In genomic region chr1:218658294-218658693, GRCh38 we compare ENCODE assay signal across 26 cellular contexts.
DNase-seq lines count a peak whose midpoint lies in the region; ATAC-seq and TF ChIP-seq lines count a peak whose summit lies in the region.
"Had no signal": no experiment of that assay in that cellular context is flagged by ENCODE, and none has a peak within 500 bp of the region (broad histone marks: within the 10 kb centered on the region; RNA-seq: fewer than 3 reads in every experiment).

No MANE protein-coding gene starts in this region.

- POLR2A ChIA-PET in AG04450 (lab: Yijun Ruan, JAX), result interaction anchor here (0.5 kb wide), 1 partner anchor 281 kb away, joined by 3 read pairs; no protein-coding TSS in a partner anchor
- POLR2A ChIA-PET in PC-3 (lab: Charles Lee; ENCODE audit: unreplicated experiment), result no interaction called here
- POLR2A ChIA-PET in OCI-LY7 (lab: Charles Lee), result no interaction called here

- BruUV-seq in PC-3 (replicated peaks; lab: Mats Ljungman, UMichigan), result no TSS peak
- BruUV-seq in OCI-LY7 (replicated peaks; lab: Mats Ljungman, UMichigan), result no TSS peak

- H3K27me3 ChIP-seq in AG04450 (ENCODE audit: control insufficient read depth, insufficient read depth, low read length) (no peaks in the 10 kb centered on the region), PC-3 (ENCODE audit: low read length) (no peaks in the 10 kb centered on the region)
- H3K27me3 ChIP-seq: SJCRH30, suprapubic skin, uterus had no signal

- H3K9me3 ChIP-seq in AG04450 (ENCODE audit: control insufficient read depth, insufficient read depth, low read length) (no peaks in the 10 kb centered on the region), PC-3 (ENCODE audit: low read length) (no peaks in the 10 kb centered on the region), mesodermal cell (ENCODE audit: control insufficient read depth, low read length) (no peaks in the 10 kb centered on the region), OCI-LY7 (ENCODE audit: low read length) (no peaks in the 10 kb centered on the region)
- H3K9me3 ChIP-seq: left ventricle myocardium inferior, SJCRH30, suprapubic skin, uterus had no signal

- H3K9me2 ChIP-seq in PC-3 (replicated peaks; ENCODE audit: low read length), result 0 out of 2 replicates have a peak, but pooled peaks cover 4% of the 10 kb centered on the region
- no peaks in the 10 kb centered on the region for H3K9me2 ChIP-seq in OCI-LY7 (ENCODE audit: insufficient read depth, low read length)

- H3F3A ChIP-seq in PC-3 (ENCODE audit: low read length, unreplicated experiment), result no peaks in the 10 kb centered on the region

- H4K20me1 ChIP-seq in PC-3 (ENCODE audit: low read length) (no peaks in the 10 kb centered on the region), OCI-LY7 (ENCODE audit: insufficient read depth, low read length) (no peaks in the 10 kb centered on the region)

- 0 out of 2 replicates have a peak, but pooled peaks have one; percentile 28 for TF ChIP-seq CTCF in AG04450 (IDR thresholded peaks at IDR 0.05; ENCODE audit: low read depth, low read length)
- TF ChIP-seq CTCF in PC-3 (conservative IDR thresholded peaks at IDR 0.05; ENCODE audit: low read depth, low read length), result peak; percentile 33; the same call in 1 of the 2 replicates
- TF ChIP-seq CTCF in choroid plexus epithelial cell (conservative IDR thresholded peaks at IDR 0.05; ENCODE audit: low read depth, low read length), result no peak
- TF ChIP-seq CTCF in OCI-LY7 (conservative IDR thresholded peaks at IDR 0.05; ENCODE audit: low read length), result no peak

- DNase-seq in AG04450 (ENCODE audit: low read depth, low spot score), result no peak
- peak; percentile 59 for DNase-seq in PC-3
- DNase-seq in choroid plexus epithelial cell (ENCODE audit: low read depth), result peak; percentile 51
- no peak for DNase-seq in activated CD4-positive, alpha-beta T cell treated with anti-CD3 and anti-CD28 coated beads for 1 hour
- DNase-seq in OCI-LY7 (ENCODE audit: low spot score), result no peak
- no peak for DNase-seq in COR-L47 (lab: John Stamatoyannopoulos, UW)
- DNase-seq in sciatic nerve (ENCODE audit: low spot score), result no peak
- DNase-seq: activated CD4-positive, alpha-beta T cell treated with anti-CD3 and anti-CD28 coated beads, Interleukin-2, amount 10 ng/mL, durations not matched to agents 7 days and 5 days; CD4-positive, alpha-beta T cell; endodermal cell; left ventricle myocardium inferior; NCI-H1092 treated with DMSO at 0.1 percent for 48 hours; NCI-H1930; NCI-H345; nephron progenitor cell; posterior cingulate gyrus; stimulated activated CD4-positive, alpha-beta T cell treated with anti-CD3 and anti-CD28 coated beads, Interleukin-1b, Interleukin-23, amount 100 ng/mL, for 48 hours; uterus had no signal

- no peak overlapping the region for H3K4me3 ChIP-seq in AG04450 (ENCODE audit: low read depth, low read length)
- no peak overlapping the region for H3K4me3 ChIP-seq in PC-3 (ENCODE audit: low read length)
- no peak overlapping the region for H3K4me3 ChIP-seq in choroid plexus epithelial cell (ENCODE audit: low read depth, low read length)
- H3K4me3 ChIP-seq in mesodermal cell (ENCODE audit: extremely low read depth, insufficient read depth, low read length, poor library complexity, severe bottlenecking), result no peak overlapping the region
- H3K4me3 ChIP-seq in OCI-LY7 (ENCODE audit: low read depth, low read length, poor library complexity, severe bottlenecking), result no peak overlapping the region
- H3K4me3 ChIP-seq: coronary artery, left ventricle myocardium inferior, PC-9, SJCRH30, suprapubic skin, uterus had no signal

- ATAC-seq in PC-3 (0 out of 2 replicates have a peak, but pooled peaks have one; percentile 1), sciatic nerve (no peak)
- ATAC-seq: activated naive CD4-positive, alpha-beta T cell treated with anti-CD3 and anti-CD28 coated beads, Interleukin-2, amount 50 U/mL, for 72 hours; activated T-helper 17 cell treated with anti-CD3 and anti-CD28 coated beads, Interleukin-2, amount 50 U/mL, for 72 hours had no signal

- peaks cover 61% of the 10 kb centered on the region for H3K4me1 ChIP-seq in PC-3 (ENCODE audit: insufficient read depth, low read length)
- H3K4me1 ChIP-seq in mesodermal cell (ENCODE audit: control insufficient read depth, insufficient read depth, low read length, poor library complexity, severe bottlenecking), result peaks cover 49% of the 10 kb centered on the region
- H3K4me1 ChIP-seq in OCI-LY7 (ENCODE audit: insufficient read depth, low read length, poor library complexity, severe bottlenecking), result no peaks in the 10 kb centered on the region
- H3K4me1 ChIP-seq: left ventricle myocardium inferior, suprapubic skin, uterus had no signal

- H3K9ac ChIP-seq in PC-3 (ENCODE audit: low read length), result no peak overlapping the region; the same call in 1 of the 2 replicates

- CTCF ChIA-PET in AG04450 (lab: Charles Lee) (interaction anchor here (0.5 kb wide), 1 partner anchor 504 kb away, joined by 3 read pairs; no protein-coding TSS in a partner anchor), PC-3 (lab: Charles Lee) (no interaction called here), OCI-LY7 (lab: Charles Lee; ENCODE audit: unreplicated experiment) (no interaction called here)

- no peak overlapping the region for H3K27ac ChIP-seq in AG04450 (ENCODE audit: low read depth, low read length)
- H3K27ac ChIP-seq in PC-3 (ENCODE audit: low read length), result peak overlapping the region; percentile 71
- H3K27ac ChIP-seq in mesodermal cell (ENCODE audit: low read depth, low read length, severe bottlenecking), result peak overlapping the region; percentile 100
- no peak overlapping the region for H3K27ac ChIP-seq in OCI-LY7 (ENCODE audit: low read depth, low read length, poor library complexity, severe bottlenecking)
- H3K27ac ChIP-seq: coronary artery, left ventricle myocardium inferior, PC-9, SJCRH30, suprapubic skin, uterus, VCaP had no signal

- H3K79me2 ChIP-seq in PC-3 (ENCODE audit: low read length), result no peaks in the 10 kb centered on the region
- no peaks in the 10 kb centered on the region for H3K79me2 ChIP-seq in OCI-LY7 (ENCODE audit: insufficient read depth, low read depth, low read length)

- WGBS in mesodermal cell (ENCODE audit: insufficient coverage in 2 of 2), 2 experiments, result no CpG with 5 or more reads among the region's 2 CpGs

- H2AFZ ChIP-seq in PC-3 (ENCODE audit: low read length) (peak overlapping the region; percentile 40; the same call in 1 of the 2 replicates), OCI-LY7 (ENCODE audit: low read length) (no peak overlapping the region)
- H2AFZ ChIP-seq: PC-9 had no signal

- H3K4me2 ChIP-seq in PC-3 (ENCODE audit: low read length) (peak overlapping the region; percentile 52), OCI-LY7 (ENCODE audit: low read length) (no peak overlapping the region)
- H3K4me2 ChIP-seq: PC-9 had no signal

- intact Hi-C loops in PC-3 (cut with micrococcal nuclease), result loop anchor here (5.0 kb wide), 1 partner anchor 296 kb away; no protein-coding TSS in a partner anchor
- intact Hi-C loops in OCI-LY7 (cut with micrococcal nuclease; ENCODE audit: unreplicated experiment), result no loop called here
- intact Hi-C loops in sciatic nerve (cut with DNase I), result no loop called here

- no peaks in the 10 kb centered on the region for H3K36me3 ChIP-seq in PC-3 (ENCODE audit: low read depth, low read length)
- no peaks in the 10 kb centered on the region for H3K36me3 ChIP-seq in mesodermal cell (ENCODE audit: control insufficient read depth, insufficient read depth, low read length)
- H3K36me3 ChIP-seq in OCI-LY7 (ENCODE audit: insufficient read depth, low read length), result no peaks in the 10 kb centered on the region
- H3K36me3 ChIP-seq: left ventricle myocardium inferior, SJCRH30, suprapubic skin, uterus had no signal

Comparison
In these comparisons a context has a peak if more than half of its experiments do, and no peak if none do; other contexts are left out.
1. DNase-seq: peak in PC-3 (single experiment) and choroid plexus epithelial cell (single experiment); none in AG04450 (single experiment), activated CD4-positive, alpha-beta T cell treated with anti-CD3 and anti-CD28 coated beads for 1 hour (single experiment), OCI-LY7 (single experiment), COR-L47 (single experiment) and sciatic nerve (single experiment).
2. H3K27ac ChIP-seq: peak in PC-3 (single experiment) and mesodermal cell (single experiment); none in AG04450 (single experiment) and OCI-LY7 (single experiment).
3. CTCF ChIP-seq: peak in AG04450 (single experiment) and PC-3 (single experiment); none in choroid plexus epithelial cell (single experiment) and OCI-LY7 (single experiment).